In the genomic region with DNA sequence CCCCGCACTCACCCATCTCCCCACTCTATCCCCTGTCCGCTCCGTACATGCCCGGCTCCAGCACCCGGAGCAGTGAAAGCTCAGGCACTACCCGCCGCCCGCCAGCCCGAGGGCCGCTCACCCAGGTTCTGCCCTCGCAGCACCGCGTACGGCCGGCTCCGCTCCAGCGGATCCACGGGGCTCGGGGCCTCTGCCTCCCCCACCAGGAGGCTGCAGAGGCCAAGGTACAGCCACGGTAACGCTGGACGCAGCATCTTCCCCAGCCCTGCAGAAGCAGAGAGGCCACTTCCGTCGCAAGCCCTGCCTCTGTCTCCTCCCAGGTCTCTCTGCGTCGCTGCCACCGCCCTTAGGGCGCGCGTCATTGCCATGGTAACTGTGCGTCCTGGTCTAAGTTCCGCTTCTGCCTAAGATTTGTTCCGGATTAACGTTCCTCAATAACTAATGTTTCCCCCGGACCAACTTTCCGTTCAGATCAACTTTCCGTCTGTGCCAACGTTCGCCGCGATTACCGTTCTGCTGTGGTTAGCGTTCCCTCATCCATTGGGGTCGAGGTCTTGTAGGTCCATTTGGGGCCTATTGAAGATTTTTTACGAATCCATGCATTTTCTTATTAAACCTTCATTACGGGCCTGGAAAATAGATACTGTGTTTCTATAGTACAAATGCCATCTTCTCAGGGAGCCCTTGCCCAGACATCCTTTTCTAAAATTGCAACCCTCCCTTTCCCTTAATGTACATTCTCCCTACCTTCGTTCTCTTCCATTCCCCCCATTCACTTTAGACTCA, we compare ENCODE assay signal across 1 cellular context.
TF ChIP-seq lines count a peak whose summit lies in the region.

A gene with protein sequence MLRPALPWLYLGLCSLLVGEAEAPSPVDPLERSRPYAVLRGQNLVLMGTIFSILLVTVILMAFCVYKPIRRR (minus strand): TSS at position 281 of the 786 bp plus-strand sequence. CDS start 27 bp downstream, at position 254.

TF ChIP-seq in GM12878, 131 proteins besides CTCF, POLR2A, EP300 and RAD21 (continued from another document and continues in another):
- TF ChIP-seq, protein P1, sequence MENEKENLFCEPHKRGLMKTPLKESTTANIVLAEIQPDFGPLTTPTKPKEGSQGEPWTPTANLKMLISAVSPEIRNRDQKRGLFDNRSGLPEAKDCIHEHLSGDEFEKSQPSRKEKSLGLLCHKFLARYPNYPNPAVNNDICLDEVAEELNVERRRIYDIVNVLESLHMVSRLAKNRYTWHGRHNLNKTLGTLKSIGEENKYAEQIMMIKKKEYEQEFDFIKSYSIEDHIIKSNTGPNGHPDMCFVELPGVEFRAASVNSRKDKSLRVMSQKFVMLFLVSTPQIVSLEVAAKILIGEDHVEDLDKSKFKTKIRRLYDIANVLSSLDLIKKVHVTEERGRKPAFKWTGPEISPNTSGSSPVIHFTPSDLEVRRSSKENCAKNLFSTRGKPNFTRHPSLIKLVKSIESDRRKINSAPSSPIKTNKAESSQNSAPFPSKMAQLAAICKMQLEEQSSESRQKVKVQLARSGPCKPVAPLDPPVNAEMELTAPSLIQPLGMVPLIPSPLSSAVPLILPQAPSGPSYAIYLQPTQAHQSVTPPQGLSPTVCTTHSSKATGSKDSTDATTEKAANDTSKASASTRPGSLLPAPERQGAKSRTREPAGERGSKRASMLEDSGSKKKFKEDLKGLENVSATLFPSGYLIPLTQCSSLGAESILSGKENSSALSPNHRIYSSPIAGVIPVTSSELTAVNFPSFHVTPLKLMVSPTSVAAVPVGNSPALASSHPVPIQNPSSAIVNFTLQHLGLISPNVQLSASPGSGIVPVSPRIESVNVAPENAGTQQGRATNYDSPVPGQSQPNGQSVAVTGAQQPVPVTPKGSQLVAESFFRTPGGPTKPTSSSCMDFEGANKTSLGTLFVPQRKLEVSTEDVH (IDR thresholded peaks at IDR 0.05; ENCODE audit: low read depth, partially characterized antibody) = peak; percentile 91
- TF ChIP-seq, protein P2, sequence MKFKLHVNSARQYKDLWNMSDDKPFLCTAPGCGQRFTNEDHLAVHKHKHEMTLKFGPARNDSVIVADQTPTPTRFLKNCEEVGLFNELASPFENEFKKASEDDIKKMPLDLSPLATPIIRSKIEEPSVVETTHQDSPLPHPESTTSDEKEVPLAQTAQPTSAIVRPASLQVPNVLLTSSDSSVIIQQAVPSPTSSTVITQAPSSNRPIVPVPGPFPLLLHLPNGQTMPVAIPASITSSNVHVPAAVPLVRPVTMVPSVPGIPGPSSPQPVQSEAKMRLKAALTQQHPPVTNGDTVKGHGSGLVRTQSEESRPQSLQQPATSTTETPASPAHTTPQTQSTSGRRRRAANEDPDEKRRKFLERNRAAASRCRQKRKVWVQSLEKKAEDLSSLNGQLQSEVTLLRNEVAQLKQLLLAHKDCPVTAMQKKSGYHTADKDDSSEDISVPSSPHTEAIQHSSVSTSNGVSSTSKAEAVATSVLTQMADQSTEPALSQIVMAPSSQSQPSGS (IDR thresholded peaks at IDR 0.05; ENCODE audit: low read length) = no peak
- TF ChIP-seq IKZF2 (IDR thresholded peaks at IDR 0.05) (peak; percentile 51 to 76), EED (IDR thresholded peaks at IDR 0.05; ENCODE audit: low read depth) (0 out of 2 replicates have a peak, but pooled peaks have one; percentile 14), BRCA1 (IDR thresholded peaks at IDR 0.05; ENCODE audit: low read depth, low read length) (no peak), HDGF (IDR thresholded peaks at IDR 0.05) (peak; percentile 85), ZNF207 (IDR thresholded peaks at IDR 0.05; ENCODE audit: borderline replicate concordance) (peak; percentile 60; the same call in 1 of the 2 replicates), SRF (IDR thresholded peaks at IDR 0.05; ENCODE audit: low read depth in 2 of 2, low read length in 2 of 2) (peak in 1 of 2 experiments; percentile 68; a peak in 2 of 4 replicates), POLR2AphosphoS2 (IDR thresholded peaks at IDR 0.05; ENCODE audit: low read depth, low read length) (0 out of 2 replicates have a peak, but pooled peaks have one; percentile 57), PAX8 (IDR thresholded peaks at IDR 0.05) (no peak), KDM1A (IDR thresholded peaks at IDR 0.05; ENCODE audit: borderline replicate concordance) (no peak), SUZ12 (IDR thresholded peaks at IDR 0.05; ENCODE audit: unreplicated experiment) (no peak), NFIC (IDR thresholded peaks at IDR 0.05; ENCODE audit: low read depth, low read length) (no peak), RAD51 (IDR thresholded peaks at IDR 0.05) (no peak), ATF7 (IDR thresholded peaks at IDR 0.05; ENCODE audit: low read depth) (peak; percentile 71), HCFC1 (IDR thresholded peaks at IDR 0.05; ENCODE audit: low read length) (peak; percentile 84), POU2F2 (IDR thresholded peaks at IDR 0.05; ENCODE audit: borderline replicate concordance, low read depth, low read length) (peak; percentile 86; the same call in 2 of the 3 replicates), RUNX3 (IDR thresholded peaks at IDR 0.05; ENCODE audit: low read length) (peak; percentile 93), CEBPB (IDR thresholded peaks at IDR 0.05; ENCODE audit: borderline replicate concordance in 1 of 2, low read depth in 2 of 2, low read length in 2 of 2) (no peak), RBBP5 (conservative IDR thresholded peaks at IDR 0.05) (no peak), SREBF2 (IDR thresholded peaks at IDR 0.05; ENCODE audit: low read length) (no peak; the same call in 1 of the 2 replicates), YBX1 (IDR thresholded peaks at IDR 0.05) (no peak), CBX5 (IDR thresholded peaks at IDR 0.05; ENCODE audit: low read depth) (0 out of 2 replicates have a peak, but pooled peaks have one; percentile 48)
- TF ChIP-seq, protein P3, sequence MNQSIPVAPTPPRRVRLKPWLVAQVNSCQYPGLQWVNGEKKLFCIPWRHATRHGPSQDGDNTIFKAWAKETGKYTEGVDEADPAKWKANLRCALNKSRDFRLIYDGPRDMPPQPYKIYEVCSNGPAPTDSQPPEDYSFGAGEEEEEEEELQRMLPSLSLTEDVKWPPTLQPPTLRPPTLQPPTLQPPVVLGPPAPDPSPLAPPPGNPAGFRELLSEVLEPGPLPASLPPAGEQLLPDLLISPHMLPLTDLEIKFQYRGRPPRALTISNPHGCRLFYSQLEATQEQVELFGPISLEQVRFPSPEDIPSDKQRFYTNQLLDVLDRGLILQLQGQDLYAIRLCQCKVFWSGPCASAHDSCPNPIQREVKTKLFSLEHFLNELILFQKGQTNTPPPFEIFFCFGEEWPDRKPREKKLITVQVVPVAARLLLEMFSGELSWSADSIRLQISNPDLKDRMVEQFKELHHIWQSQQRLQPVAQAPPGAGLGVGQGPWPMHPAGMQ (IDR thresholded peaks at IDR 0.05; ENCODE audit: borderline replicate concordance) = no peak
- TF ChIP-seq, protein P4, sequence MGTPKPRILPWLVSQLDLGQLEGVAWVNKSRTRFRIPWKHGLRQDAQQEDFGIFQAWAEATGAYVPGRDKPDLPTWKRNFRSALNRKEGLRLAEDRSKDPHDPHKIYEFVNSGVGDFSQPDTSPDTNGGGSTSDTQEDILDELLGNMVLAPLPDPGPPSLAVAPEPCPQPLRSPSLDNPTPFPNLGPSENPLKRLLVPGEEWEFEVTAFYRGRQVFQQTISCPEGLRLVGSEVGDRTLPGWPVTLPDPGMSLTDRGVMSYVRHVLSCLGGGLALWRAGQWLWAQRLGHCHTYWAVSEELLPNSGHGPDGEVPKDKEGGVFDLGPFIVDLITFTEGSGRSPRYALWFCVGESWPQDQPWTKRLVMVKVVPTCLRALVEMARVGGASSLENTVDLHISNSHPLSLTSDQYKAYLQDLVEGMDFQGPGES (IDR thresholded peaks at IDR 0.05) = peak; percentile 32; the same call in 1 of the 2 replicates
- TF ChIP-seq, protein P5, sequence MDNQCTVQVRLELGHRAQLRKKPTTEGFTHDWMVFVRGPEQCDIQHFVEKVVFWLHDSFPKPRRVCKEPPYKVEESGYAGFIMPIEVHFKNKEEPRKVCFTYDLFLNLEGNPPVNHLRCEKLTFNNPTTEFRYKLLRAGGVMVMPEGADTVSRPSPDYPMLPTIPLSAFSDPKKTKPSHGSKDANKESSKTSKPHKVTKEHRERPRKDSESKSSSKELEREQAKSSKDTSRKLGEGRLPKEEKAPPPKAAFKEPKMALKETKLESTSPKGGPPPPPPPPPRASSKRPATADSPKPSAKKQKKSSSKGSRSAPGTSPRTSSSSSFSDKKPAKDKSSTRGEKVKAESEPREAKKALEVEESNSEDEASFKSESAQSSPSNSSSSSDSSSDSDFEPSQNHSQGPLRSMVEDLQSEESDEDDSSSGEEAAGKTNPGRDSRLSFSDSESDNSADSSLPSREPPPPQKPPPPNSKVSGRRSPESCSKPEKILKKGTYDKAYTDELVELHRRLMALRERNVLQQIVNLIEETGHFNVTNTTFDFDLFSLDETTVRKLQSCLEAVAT (IDR thresholded peaks at IDR 0.05) = peak; percentile 84
- TF ChIP-seq, protein P6, sequence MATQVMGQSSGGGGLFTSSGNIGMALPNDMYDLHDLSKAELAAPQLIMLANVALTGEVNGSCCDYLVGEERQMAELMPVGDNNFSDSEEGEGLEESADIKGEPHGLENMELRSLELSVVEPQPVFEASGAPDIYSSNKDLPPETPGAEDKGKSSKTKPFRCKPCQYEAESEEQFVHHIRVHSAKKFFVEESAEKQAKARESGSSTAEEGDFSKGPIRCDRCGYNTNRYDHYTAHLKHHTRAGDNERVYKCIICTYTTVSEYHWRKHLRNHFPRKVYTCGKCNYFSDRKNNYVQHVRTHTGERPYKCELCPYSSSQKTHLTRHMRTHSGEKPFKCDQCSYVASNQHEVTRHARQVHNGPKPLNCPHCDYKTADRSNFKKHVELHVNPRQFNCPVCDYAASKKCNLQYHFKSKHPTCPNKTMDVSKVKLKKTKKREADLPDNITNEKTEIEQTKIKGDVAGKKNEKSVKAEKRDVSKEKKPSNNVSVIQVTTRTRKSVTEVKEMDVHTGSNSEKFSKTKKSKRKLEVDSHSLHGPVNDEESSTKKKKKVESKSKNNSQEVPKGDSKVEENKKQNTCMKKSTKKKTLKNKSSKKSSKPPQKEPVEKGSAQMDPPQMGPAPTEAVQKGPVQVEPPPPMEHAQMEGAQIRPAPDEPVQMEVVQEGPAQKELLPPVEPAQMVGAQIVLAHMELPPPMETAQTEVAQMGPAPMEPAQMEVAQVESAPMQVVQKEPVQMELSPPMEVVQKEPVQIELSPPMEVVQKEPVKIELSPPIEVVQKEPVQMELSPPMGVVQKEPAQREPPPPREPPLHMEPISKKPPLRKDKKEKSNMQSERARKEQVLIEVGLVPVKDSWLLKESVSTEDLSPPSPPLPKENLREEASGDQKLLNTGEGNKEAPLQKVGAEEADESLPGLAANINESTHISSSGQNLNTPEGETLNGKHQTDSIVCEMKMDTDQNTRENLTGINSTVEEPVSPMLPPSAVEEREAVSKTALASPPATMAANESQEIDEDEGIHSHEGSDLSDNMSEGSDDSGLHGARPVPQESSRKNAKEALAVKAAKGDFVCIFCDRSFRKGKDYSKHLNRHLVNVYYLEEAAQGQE (IDR thresholded peaks at IDR 0.05; ENCODE audit: low read depth, low read length) = no peak
- TF ChIP-seq, protein P7, sequence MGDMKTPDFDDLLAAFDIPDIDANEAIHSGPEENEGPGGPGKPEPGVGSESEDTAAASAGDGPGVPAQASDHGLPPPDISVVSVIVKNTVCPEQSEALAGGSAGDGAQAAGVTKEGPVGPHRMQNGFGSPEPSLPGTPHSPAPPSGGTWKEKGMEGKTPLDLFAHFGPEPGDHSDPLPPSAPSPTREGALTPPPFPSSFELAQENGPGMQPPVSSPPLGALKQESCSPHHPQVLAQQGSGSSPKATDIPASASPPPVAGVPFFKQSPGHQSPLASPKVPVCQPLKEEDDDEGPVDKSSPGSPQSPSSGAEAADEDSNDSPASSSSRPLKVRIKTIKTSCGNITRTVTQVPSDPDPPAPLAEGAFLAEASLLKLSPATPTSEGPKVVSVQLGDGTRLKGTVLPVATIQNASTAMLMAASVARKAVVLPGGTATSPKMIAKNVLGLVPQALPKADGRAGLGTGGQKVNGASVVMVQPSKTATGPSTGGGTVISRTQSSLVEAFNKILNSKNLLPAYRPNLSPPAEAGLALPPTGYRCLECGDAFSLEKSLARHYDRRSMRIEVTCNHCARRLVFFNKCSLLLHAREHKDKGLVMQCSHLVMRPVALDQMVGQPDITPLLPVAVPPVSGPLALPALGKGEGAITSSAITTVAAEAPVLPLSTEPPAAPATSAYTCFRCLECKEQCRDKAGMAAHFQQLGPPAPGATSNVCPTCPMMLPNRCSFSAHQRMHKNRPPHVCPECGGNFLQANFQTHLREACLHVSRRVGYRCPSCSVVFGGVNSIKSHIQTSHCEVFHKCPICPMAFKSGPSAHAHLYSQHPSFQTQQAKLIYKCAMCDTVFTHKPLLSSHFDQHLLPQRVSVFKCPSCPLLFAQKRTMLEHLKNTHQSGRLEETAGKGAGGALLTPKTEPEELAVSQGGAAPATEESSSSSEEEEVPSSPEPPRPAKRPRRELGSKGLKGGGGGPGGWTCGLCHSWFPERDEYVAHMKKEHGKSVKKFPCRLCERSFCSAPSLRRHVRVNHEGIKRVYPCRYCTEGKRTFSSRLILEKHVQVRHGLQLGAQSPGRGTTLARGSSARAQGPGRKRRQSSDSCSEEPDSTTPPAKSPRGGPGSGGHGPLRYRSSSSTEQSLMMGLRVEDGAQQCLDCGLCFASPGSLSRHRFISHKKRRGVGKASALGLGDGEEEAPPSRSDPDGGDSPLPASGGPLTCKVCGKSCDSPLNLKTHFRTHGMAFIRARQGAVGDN (IDR thresholded peaks at IDR 0.05) = peak; percentile 82; the same call in 1 of the 2 replicates
- TF ChIP-seq, protein P8, sequence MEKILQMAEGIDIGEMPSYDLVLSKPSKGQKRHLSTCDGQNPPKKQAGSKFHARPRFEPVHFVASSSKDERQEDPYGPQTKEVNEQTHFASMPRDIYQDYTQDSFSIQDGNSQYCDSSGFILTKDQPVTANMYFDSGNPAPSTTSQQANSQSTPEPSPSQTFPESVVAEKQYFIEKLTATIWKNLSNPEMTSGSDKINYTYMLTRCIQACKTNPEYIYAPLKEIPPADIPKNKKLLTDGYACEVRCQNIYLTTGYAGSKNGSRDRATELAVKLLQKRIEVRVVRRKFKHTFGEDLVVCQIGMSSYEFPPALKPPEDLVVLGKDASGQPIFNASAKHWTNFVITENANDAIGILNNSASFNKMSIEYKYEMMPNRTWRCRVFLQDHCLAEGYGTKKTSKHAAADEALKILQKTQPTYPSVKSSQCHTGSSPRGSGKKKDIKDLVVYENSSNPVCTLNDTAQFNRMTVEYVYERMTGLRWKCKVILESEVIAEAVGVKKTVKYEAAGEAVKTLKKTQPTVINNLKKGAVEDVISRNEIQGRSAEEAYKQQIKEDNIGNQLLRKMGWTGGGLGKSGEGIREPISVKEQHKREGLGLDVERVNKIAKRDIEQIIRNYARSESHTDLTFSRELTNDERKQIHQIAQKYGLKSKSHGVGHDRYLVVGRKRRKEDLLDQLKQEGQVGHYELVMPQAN (conservative IDR thresholded peaks at IDR 0.05) = peak; percentile 91
- TF ChIP-seq, protein P9, sequence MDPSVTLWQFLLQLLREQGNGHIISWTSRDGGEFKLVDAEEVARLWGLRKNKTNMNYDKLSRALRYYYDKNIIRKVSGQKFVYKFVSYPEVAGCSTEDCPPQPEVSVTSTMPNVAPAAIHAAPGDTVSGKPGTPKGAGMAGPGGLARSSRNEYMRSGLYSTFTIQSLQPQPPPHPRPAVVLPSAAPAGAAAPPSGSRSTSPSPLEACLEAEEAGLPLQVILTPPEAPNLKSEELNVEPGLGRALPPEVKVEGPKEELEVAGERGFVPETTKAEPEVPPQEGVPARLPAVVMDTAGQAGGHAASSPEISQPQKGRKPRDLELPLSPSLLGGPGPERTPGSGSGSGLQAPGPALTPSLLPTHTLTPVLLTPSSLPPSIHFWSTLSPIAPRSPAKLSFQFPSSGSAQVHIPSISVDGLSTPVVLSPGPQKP (IDR thresholded peaks at IDR 0.05; ENCODE audit: low read depth, low read length) = peak; percentile 85
